8 cellular contexts compared by ENCODE assay signal in genomic region chr9:99076483-99077171, GRCh38. TPM values are rescaled to one million over a fixed set of nuclear protein-coding genes. Genes with fewer than 3 reads are reported as not detected.
DNase-seq lines count a peak whose midpoint lies in the region; ATAC-seq and TF ChIP-seq lines count a peak whose summit lies in the region.

No MANE protein-coding gene starts in this region.

- no peak for TF ChIP-seq CTCF in mesothelial cell of epicardium (IDR thresholded peaks at IDR 0.05; ENCODE audit: unreplicated experiment)

- H3K4me3 Mint-ChIP-seq in T-helper 17 cell (peak overlapping the region; percentile 77), mesothelial cell of epicardium (no peak overlapping the region)

- H3K9me3 Mint-ChIP-seq in mesothelial cell of epicardium = no peaks in the 10 kb centered on the region

- H3K36me3 Mint-ChIP-seq in T-helper 17 cell (ENCODE audit: low read depth) (no peaks in the 10 kb centered on the region), mesothelial cell of epicardium (no peaks in the 10 kb centered on the region)

- H3K27ac Mint-ChIP-seq in T-helper 17 cell (peak overlapping the region; percentile 92), mesothelial cell of epicardium (no peak overlapping the region)

- H3K9me3 ChIP-seq in T-helper 17 cell (ENCODE audit: control insufficient read depth, low read length, poor library complexity, severe bottlenecking) = no peaks in the 10 kb centered on the region

- H3K27me3 Mint-ChIP-seq in T-helper 17 cell (no peaks in the 10 kb centered on the region), mesothelial cell of epicardium (ENCODE audit: low read depth) (peaks cover 8% of the 10 kb centered on the region)

- DNase-seq in NOMO-1 treated with DMSO at 0.1 percent for 48 hours (lab: John Stamatoyannopoulos, UW; ENCODE audit: unreplicated experiment) (peak; percentile 17), NOMO-1 treated with dmso at 0.1 percent for 144 hours (lab: John Stamatoyannopoulos, UW; ENCODE audit: unreplicated experiment) (no peak), T-helper 17 cell (no peak), mesothelial cell of epicardium (ENCODE audit: low spot score in 2 of 2, unreplicated experiment in 2 of 2) (no peak), SK-N-DZ (ENCODE audit: low spot score) (no peak), KG1 (lab: John Stamatoyannopoulos, UW) (no peak)
- peak; percentile 46 for DNase-seq in central memory CD4-positive, alpha-beta T cell
- peak; percentile 14 for DNase-seq in stimulated activated CD8-positive, alpha-beta memory T cell treated with anti-CD3 and anti-CD28 coated beads, Interleukin-12 subunit alpha, Interleukin-12 subunit beta, amount 100 ng/mL, for 24 hours (ENCODE audit: extremely low read depth)

- peaks cover 42% of the 10 kb centered on the region for H3K4me1 Mint-ChIP-seq in T-helper 17 cell
- no peaks in the 10 kb centered on the region for H3K4me1 Mint-ChIP-seq in mesothelial cell of epicardium

- ATAC-seq in T-helper 17 cell = peak; percentile 89

RNA-seq across cellular contexts. Expression of gene TGFBR1, which starts 28.3 kb away (rescaled TPM):
- total RNA-seq in T-helper 17 cell = 10 to 100 TPM; 23.5 to 29.1 TPM
- total RNA-seq in mesothelial cell of epicardium = 77.5 to 79.7 TPM (median 79.6 TPM) in 3 replicates
- polyA plus RNA-seq in SK-N-DZ (2014; cell fraction: cytosol; rRNA removed) = 24.6 and 24.7 TPM in 2 replicates
- polyA plus RNA-seq in SK-N-DZ (2014; cell fraction: nucleus; rRNA removed) = 13.3 and 15.2 TPM in 2 replicates

Comparison
In these comparisons a context has a peak if more than half of its experiments do, and no peak if none do; other contexts are left out.
1. DNase-seq: peak in NOMO-1 treated with DMSO at 0.1 percent for 48 hours (single experiment), central memory CD4-positive, alpha-beta T cell (single experiment) and stimulated activated CD8-positive, alpha-beta memory T cell treated with anti-CD3 and anti-CD28 coated beads, Interleukin-12 subunit alpha, Interleukin-12 subunit beta, amount 100 ng/mL, for 24 hours (single experiment); none in NOMO-1 treated with dmso at 0.1 percent for 144 hours (single experiment), T-helper 17 cell (0 of 3), mesothelial cell of epicardium (0 of 2), SK-N-DZ (single experiment) and KG1 (single experiment).